32 cellular contexts compared by ENCODE assay signal in genomic region chr5:153982206-153982605, GRCh38.
"Had no signal": no experiment of that assay in that cellular context is flagged by ENCODE, and none has a peak within 500 bp of the region (broad histone marks: within the 10 kb centered on the region; RNA-seq: fewer than 3 reads in every experiment).

No MANE protein-coding gene starts in this region.

- H3K27me3 Mint-ChIP-seq: activated CD4-positive, alpha-beta memory T cell treated with anti-CD3 and anti-CD28 coated beads for 36 hours had no signal

- H3K4me3 ChIP-seq: adrenal gland, body of pancreas, K562 had no signal

- FAIRE-seq: astrocyte, K562 had no signal

- H3K27ac Mint-ChIP-seq: activated B cell treated with CpG ODN at 0.5 μM for 24 hours; activated CD4-positive, alpha-beta memory T cell treated with anti-CD3 and anti-CD28 coated beads for 36 hours; activated naive CD4-positive, alpha-beta T cell treated with anti-CD3 and anti-CD28 coated beads for 36 hours; activated naive CD4-positive, alpha-beta T cell treated with anti-CD3 and anti-CD28 coated beads, Interleukin-2, amount 50 U/mL, for 72 hours; activated T-helper 1 cell treated with anti-CD3 and anti-CD28 coated beads, Interleukin-12 subunit alpha, Interleukin-12 subunit beta, Interleukin-2, Interleukin-4 antibody, amounts not matched to agents 30 ng/mL and 10 ng/mL and 1 ng/mL, durations not matched to agents 14 hours and 24 hours and 36 hours had no signal

- DNase-seq: activated B cell treated with CpG ODN at 0.5 μM for 24 hours; activated CD4-positive, alpha-beta memory T cell treated with anti-CD3 and anti-CD28 coated beads for 36 hours; activated CD4-positive, alpha-beta T cell treated with anti-CD3 and anti-CD28 coated beads for 4 hours; activated CD4-positive, alpha-beta T cell treated with anti-CD3 and anti-CD28 coated beads, Interleukin-2, amount 50 U/mL, for 1 hour; activated CD4-positive, CD25-positive, alpha-beta regulatory T cell treated with anti-CD3 and anti-CD28 coated beads, Interleukin-2, amount 50 U/mL, for 72 hours; activated CD8-positive, alpha-beta memory T cell treated with anti-CD3 and anti-CD28 coated beads, Interleukin-2, amount 50 U/mL, for 4 hours; activated gamma-delta T cell treated with Interleukin-2 at 50 U/mL for 16 hours; activated naive CD4-positive, alpha-beta T cell treated with anti-CD3 and anti-CD28 coated beads for 36 hours; activated T-cell treated with anti-CD3 and anti-CD28 coated beads for 4 hours; activated T-cell treated with anti-CD3 and anti-CD28 coated beads, Interleukin-2, amount 50 U/mL, for 4 hours; adrenal gland; body of pancreas; NCI-H1048; NCI-H1105 treated with DMSO at 0.1 percent for 48 hours; NCI-H1436; NCI-H1694; NCI-H1930; NCI-H2081 treated with DMSO at 0.1 percent for 48 hours; NCI-H226; NCI-H524 treated with DMSO at 0.1 percent for 48 hours; Right ventricle myocardium superior; RPMI8226; SW 1271; T-helper 1 cell; T-helper 2 cell; T-helper 9 cell had no signal

- H3K36me3 Mint-ChIP-seq: activated CD4-positive, alpha-beta memory T cell treated with anti-CD3 and anti-CD28 coated beads for 36 hours; activated naive CD4-positive, alpha-beta T cell treated with anti-CD3 and anti-CD28 coated beads, Interleukin-2, amount 50 U/mL, for 72 hours had no signal

- H3K4me3 Mint-ChIP-seq: activated B cell treated with CpG ODN at 0.5 μM for 24 hours; activated CD4-positive, alpha-beta memory T cell treated with anti-CD3 and anti-CD28 coated beads for 36 hours; activated naive CD4-positive, alpha-beta T cell treated with anti-CD3 and anti-CD28 coated beads for 36 hours; activated T-cell treated with anti-CD3 and anti-CD28 coated beads, Interleukin-2, amount 50 U/mL, for 4 hours; activated T-helper 1 cell treated with anti-CD3 and anti-CD28 coated beads, Interleukin-12 subunit alpha, Interleukin-12 subunit beta, Interleukin-2, Interleukin-4 antibody, amounts not matched to agents 30 ng/mL and 10 ng/mL and 1 ng/mL, durations not matched to agents 14 hours and 24 hours and 36 hours had no signal

- H3K27me3 ChIP-seq: adrenal gland, body of pancreas had no signal

- H3K9me3 Mint-ChIP-seq: activated B cell treated with CpG ODN at 0.5 μM for 24 hours; activated CD4-positive, alpha-beta memory T cell treated with anti-CD3 and anti-CD28 coated beads for 36 hours; activated naive CD4-positive, alpha-beta T cell treated with anti-CD3 and anti-CD28 coated beads for 36 hours; activated naive CD4-positive, alpha-beta T cell treated with anti-CD3 and anti-CD28 coated beads, Interleukin-2, amount 50 U/mL, for 72 hours; activated T-cell treated with anti-CD3 and anti-CD28 coated beads, Interleukin-2, amount 50 U/mL, for 4 hours; activated T-helper 1 cell treated with anti-CD3 and anti-CD28 coated beads, Interleukin-12 subunit alpha, Interleukin-12 subunit beta, Interleukin-2, Interleukin-4 antibody, amounts not matched to agents 30 ng/mL and 10 ng/mL and 1 ng/mL, durations not matched to agents 14 hours and 24 hours and 36 hours had no signal

- ATAC-seq: activated naive CD4-positive, alpha-beta T cell treated with anti-CD3 and anti-CD28 coated beads, Interleukin-2, amount 50 U/mL, for 72 hours; activated T-cell treated with anti-CD3 and anti-CD28 coated beads, Interleukin-2, amount 50 U/mL, for 4 hours; body of pancreas; K562; Panc1 had no signal

- H3K36me3 ChIP-seq: adrenal gland had no signal

- H3K4me1 ChIP-seq: adrenal gland, body of pancreas had no signal

- H3K27ac ChIP-seq: adrenal gland, body of pancreas, VCaP had no signal

- H3K9me3 ChIP-seq: adrenal gland, body of pancreas had no signal
